ENCODE assay signal across 8 cellular contexts in the genomic region with DNA sequence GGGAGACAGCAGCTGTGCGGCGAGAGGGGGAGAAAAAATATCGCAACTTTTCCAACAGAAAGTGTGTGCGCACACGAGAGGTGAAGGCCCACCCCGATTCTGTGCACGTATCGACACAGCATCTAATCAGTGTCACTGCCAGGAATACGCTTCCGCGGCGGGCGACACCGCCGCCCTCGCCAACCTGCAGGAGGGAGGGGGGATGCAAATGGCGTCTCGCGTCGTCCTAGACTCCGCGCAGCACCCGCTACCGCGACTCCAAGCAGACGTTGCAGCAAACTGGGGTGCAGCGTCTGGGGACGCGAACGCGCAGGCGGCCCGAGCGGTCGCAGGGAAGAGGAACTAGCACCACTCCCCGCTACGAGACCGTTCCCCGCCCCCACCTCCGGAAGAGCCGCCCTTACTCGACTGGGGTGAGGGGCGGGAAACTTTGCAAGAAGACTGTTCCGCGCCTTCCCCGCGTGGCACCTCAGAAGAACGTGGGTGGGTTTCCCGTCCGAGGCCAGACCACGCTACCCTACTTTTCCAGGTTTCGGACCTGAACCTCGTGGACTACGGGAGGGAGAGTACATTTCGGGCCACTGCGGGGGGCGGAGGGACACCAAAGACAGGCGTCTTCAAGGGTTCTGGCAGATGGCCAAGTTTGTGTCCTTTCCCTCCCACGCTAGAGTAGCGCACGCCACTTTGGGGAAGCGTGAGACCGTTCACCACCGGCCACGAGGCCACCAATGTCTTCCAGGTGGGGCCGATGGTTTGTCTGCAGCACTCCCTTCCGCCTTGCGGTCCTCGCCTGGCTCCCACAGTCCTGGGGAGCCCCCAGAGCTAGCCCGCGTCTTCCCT.
DNase-seq lines count a peak whose midpoint lies in the region; ATAC-seq and TF ChIP-seq lines count a peak whose summit lies in the region.

No MANE protein-coding gene starts in this region.

- peak; percentile 35 for ATAC-seq in GM19328 (IDR thresholded peaks at IDR 0.05; ENCODE audit: unreplicated experiment)

- H3K4me3 ChIP-seq in KMS-11 (IDR thresholded peaks at IDR 0.05; ENCODE audit: insufficient read depth, low read depth, low read length), result no peak overlapping the region
- peak overlapping the region in 2 of 4 donors; percentile 34 to 67 for H3K4me3 ChIP-seq in adrenal gland
- peak overlapping the region; percentile 38 to 63 (median 56) for H3K4me3 ChIP-seq in sigmoid colon

- H3K4me1 ChIP-seq in KMS-11 (ENCODE audit: low read depth, poor library complexity, severe bottlenecking) (peaks cover 20% of the 10 kb centered on the region), adrenal gland (replicated peaks in 1 of 2) (peaks cover 16 to 26% of the 10 kb centered on the region in 2 donors), sigmoid colon (peaks cover 0 to 47% (median 26%) of the 10 kb centered on the region in 4 donors)

- H3K9ac ChIP-seq in KMS-11, result peak overlapping the region; percentile 96

- peak; percentile 26 to 51 for TF ChIP-seq POLR2A in adrenal gland (IDR thresholded peaks at IDR 0.05)
- TF ChIP-seq POLR2A in sigmoid colon (IDR thresholded peaks at IDR 0.05), result no peak

- no peaks in the 10 kb centered on the region for H3K36me3 ChIP-seq in KMS-11 (ENCODE audit: insufficient read depth)
- no peaks in the 10 kb centered on the region for H3K36me3 ChIP-seq in adrenal gland (replicated peaks in 1 of 2)
- no peaks in the 10 kb centered on the region for H3K36me3 ChIP-seq in sigmoid colon

- H3K27me3 ChIP-seq in KMS-11 (ENCODE audit: insufficient read depth, low read depth) (no peaks in the 10 kb centered on the region), adrenal gland (peaks cover 15% of the 10 kb centered on the region), sigmoid colon (peaks cover 0 to 5% (median 0%) of the 10 kb centered on the region in 3 donors)

- DNase-seq in Ammon's horn (ENCODE audit: low spot score), result peak; percentile 52
- DNase-seq in SW480 (ENCODE audit: low spot score), result peak; percentile 83
- peak; percentile 75 to 86 (median 81) for DNase-seq in adrenal gland
- DNase-seq in hepatic stellate cell (ENCODE audit: low spot score), result peak; percentile 49
- peak; percentile 89 for DNase-seq in sigmoid colon
- no peak for DNase-seq in HuH-7.5 (ENCODE audit: low spot score)

- intact Hi-C loops in adrenal gland (cut with DNase I) (loop anchor here (10.0 kb wide), 3 partner anchors 89 to 361 kb away; no protein-coding TSS in a partner anchor), sigmoid colon (cut with DNase I) (loop anchor here (2.0 to 10.0 kb wide), 5 partner anchors 91 to 703 kb away; no protein-coding TSS in a partner anchor)

- no peak for TF ChIP-seq EP300 in sigmoid colon (IDR thresholded peaks at IDR 0.05)

- H2AFZ ChIP-seq in KMS-11 (ENCODE audit: low read depth), result no peak overlapping the region

- peaks cover 34% of the 10 kb centered on the region for H3K79me2 ChIP-seq in KMS-11 (ENCODE audit: insufficient read depth, low read depth)

- peak overlapping the region; percentile 81 for H3K4me2 ChIP-seq in KMS-11

- TF ChIP-seq CTCF in KMS-11 (conservative IDR thresholded peaks at IDR 0.05; ENCODE audit: low read depth, low read length), result no peak
- TF ChIP-seq CTCF in adrenal gland (IDR thresholded peaks at IDR 0.05), result peak in 2 of 6 experiments; percentile 3 to 4
- TF ChIP-seq CTCF in sigmoid colon (IDR thresholded peaks at IDR 0.05), result no peak

- H4K20me1 ChIP-seq in KMS-11 (ENCODE audit: insufficient read depth), result no peaks in the 10 kb centered on the region

- H3K9me3 ChIP-seq in adrenal gland (replicated peaks in 1 of 3), result no peaks in the 10 kb centered on the region
- no peaks in the 10 kb centered on the region for H3K9me3 ChIP-seq in sigmoid colon

- H3K27ac ChIP-seq in KMS-11 (peak overlapping the region; percentile 99), adrenal gland (peak overlapping the region; percentile 91 to 99 (median 95)), sigmoid colon (peak overlapping the region; percentile 91 to 97 (median 93))

- WGBS in adrenal gland, 4 donors, result 0 to 19% (median 4%) methylated on average over 2 to 69 of the region's 71 CpGs
- 0% methylated on average over 71 of the region's 71 CpGs for WGBS in sigmoid colon, 2 donors

Comparison
In these comparisons a context has a peak if more than half of its experiments do, and no peak if none do; other contexts are left out.
1. POLR2A ChIP-seq: peak in adrenal gland (2 of 2); none in sigmoid colon (0 of 2).
2. Peak in every context shown above with its lines, with median percentiles within 50 percentile points of each other: H3K27ac ChIP-seq.